ENCODE assay signal across 16 cellular contexts in the genomic region with DNA sequence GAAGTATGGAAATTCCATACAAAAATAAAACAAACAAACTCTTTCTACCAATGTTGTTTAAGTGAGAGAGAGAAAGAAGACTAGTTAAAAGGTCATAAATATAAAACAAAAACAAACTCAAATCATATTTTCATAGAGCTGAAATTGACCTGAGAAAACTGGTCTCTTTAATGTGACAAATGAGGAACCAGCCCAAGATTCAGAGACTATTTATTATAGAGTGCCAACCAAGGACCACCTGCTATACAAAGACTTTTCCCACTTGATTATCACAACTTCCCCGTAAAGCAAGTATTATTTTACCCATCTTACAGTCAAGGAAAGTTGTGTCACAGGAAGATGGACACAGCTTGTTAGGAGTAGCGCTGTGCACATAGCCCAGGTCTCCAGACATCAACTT. TPM values are rescaled to one million over a fixed set of nuclear protein-coding genes. Genes with fewer than 3 reads are reported as not detected.
DNase-seq lines count a peak whose midpoint lies in the region; ATAC-seq and TF ChIP-seq lines count a peak whose summit lies in the region.
"Had no signal": no experiment of that assay in that cellular context is flagged by ENCODE, and none has a peak within 500 bp of the region (broad histone marks: within the 10 kb centered on the region; RNA-seq: fewer than 3 reads in every experiment).

No MANE protein-coding gene starts in this region.

- H3K9me3 Mint-ChIP-seq in CD14-positive monocyte (peaks cover 0 to 3% (median 0%) of the 10 kb centered on the region in 7 donors), immature natural killer cell (no peaks in the 10 kb centered on the region)

- H3K27ac Mint-ChIP-seq in CD14-positive monocyte (peak overlapping the region; percentile 85 to 94 (median 91)), immature natural killer cell (peak overlapping the region; percentile 95 to 99 (median 98))

- no peak for ATAC-seq in GM18505 (IDR thresholded peaks at IDR 0.05; ENCODE audit: unreplicated experiment)
- ATAC-seq: pancreas had no signal

- no peak overlapping the region for H3K4me3 ChIP-seq in smooth muscle cell
- H3K4me3 ChIP-seq: lung, pancreas, stomach had no signal

- no peak overlapping the region for H3K4me2 ChIP-seq in smooth muscle cell

- TF ChIP-seq POLR2A in GM18505 (IDR thresholded peaks at IDR 0.05; ENCODE audit: borderline replicate concordance, extremely low read depth, insufficient read depth, insufficient read length) = peak; percentile 28

- no peak overlapping the region for H3K27ac ChIP-seq in smooth muscle cell (ENCODE audit: low read depth)
- H3K27ac ChIP-seq: brain microvascular endothelial cell had no signal

- no peak for DNase-seq in CD14-positive monocyte (ENCODE audit: low spot score)
- DNase-seq in RPMI8226 = peak; percentile 12
- DNase-seq in immature natural killer cell = no peak
- DNase-seq in NCI-H2227 treated with DMSO at 0.1 percent for 48 hours (lab: John Stamatoyannopoulos, UW) = no peak
- DNase-seq in smooth muscle cell (lab: John Stamatoyannopoulos, UW; ENCODE audit: unreplicated experiment) = no peak
- no peak for DNase-seq in OCI-M2 (lab: John Stamatoyannopoulos, UW; ENCODE audit: unreplicated experiment)
- no peak for DNase-seq in DMS 273 treated with DMSO at 0.1 percent for 48 hours (lab: John Stamatoyannopoulos, UW)
- DNase-seq: brain microvascular endothelial cell; C1 segment of cervical spinal cord; hippocampal formation; NCI-H1930; pancreas; stimulated activated CD4-positive, alpha-beta T cell treated with anti-CD3 and anti-CD28 coated beads, Interleukin-2, amount 100 ng/mL, for 24 hours; stomach had no signal

- peaks cover 81% of the 10 kb centered on the region for H3K4me1 Mint-ChIP-seq in CD14-positive monocyte
- H3K4me1 Mint-ChIP-seq in immature natural killer cell = peaks cover 99 to 100% of the 10 kb centered on the region in 2 donors

- H3F3A ChIP-seq in smooth muscle cell (ENCODE audit: low read depth) = no peaks in the 10 kb centered on the region

- no peaks in the 10 kb centered on the region for H3K4me1 ChIP-seq in smooth muscle cell (ENCODE audit: low read depth)
- H3K4me1 ChIP-seq: pancreas had no signal

- intact Hi-C loops in CD14-positive monocyte (cut with micrococcal nuclease) = no loop called here

- H2AFZ ChIP-seq in smooth muscle cell (ENCODE audit: low read depth) = no peak overlapping the region

- H3K27me3 Mint-ChIP-seq in CD14-positive monocyte (ENCODE audit: low read depth in 3 of 3) = peaks cover 0 to 6% (median 0%) of the 10 kb centered on the region in 3 donors
- H3K27me3 Mint-ChIP-seq in immature natural killer cell (ENCODE audit: low read depth in 3 of 3) = peaks cover 2 to 13% (median 8%) of the 10 kb centered on the region in 3 donors

- 98% methylated on average over 2 of the region's 2 CpGs for WGBS in smooth muscle cell (ENCODE audit: low lambda C conversion rate)

- no peaks in the 10 kb centered on the region for H4K20me1 ChIP-seq in smooth muscle cell (ENCODE audit: low read depth)

- TF ChIP-seq CTCF in CD14-positive monocyte (IDR thresholded peaks at IDR 0.05) = no peak
- TF ChIP-seq CTCF in smooth muscle cell (IDR thresholded peaks at IDR 0.05; ENCODE audit: borderline replicate concordance, insufficient read depth, poor library complexity, severe bottlenecking) = no peak

- H3K4me3 Mint-ChIP-seq in CD14-positive monocyte (peak overlapping the region in 1 of 2 donors; percentile 78), immature natural killer cell (peak overlapping the region; percentile 66 to 79 (median 75))

- H3K9ac ChIP-seq in smooth muscle cell (ENCODE audit: low read depth) = no peak overlapping the region

- no peaks in the 10 kb centered on the region for H3K79me2 ChIP-seq in smooth muscle cell (ENCODE audit: low read depth)

- H3K9me3 ChIP-seq in smooth muscle cell (replicated peaks; ENCODE audit: low read depth) = no peaks in the 10 kb centered on the region
- H3K9me3 ChIP-seq: pancreas, stomach had no signal

- peaks cover 38 to 39% of the 10 kb centered on the region in 2 donors for H3K36me3 Mint-ChIP-seq in CD14-positive monocyte
- peaks cover 24 to 31% (median 26%) of the 10 kb centered on the region in 3 donors for H3K36me3 Mint-ChIP-seq in immature natural killer cell

- H3K27me3 ChIP-seq in smooth muscle cell (ENCODE audit: low read depth) = no peaks in the 10 kb centered on the region
- H3K27me3 ChIP-seq: brain microvascular endothelial cell, pancreas, stomach had no signal

- H3K36me3 ChIP-seq in smooth muscle cell (ENCODE audit: low read depth) = no peaks in the 10 kb centered on the region
- H3K36me3 ChIP-seq: brain microvascular endothelial cell, pancreas had no signal

RNA-seq across cellular contexts. Expression of a gene that starts 13.3 kb away (rescaled TPM):
- polyA plus RNA-seq in CD14-positive monocyte (10 to 100 TPM; 64.9 to 91.9 TPM), immature natural killer cell (100 to 1,000 TPM in 1 of 3 donors, 10 to 100 TPM in 2; 58.0 to 125 (median 65.6) TPM), smooth muscle cell (2.4 and 3.6 TPM in 2 replicates)
- 5.5 and 6.0 TPM in 2 replicates for total RNA-seq in smooth muscle cell

Comparison
In these comparisons a context has a peak if more than half of its experiments do, and no peak if none do; other contexts are left out.
1. RNA of a gene that starts 13.3 kb away (polyA plus RNA-seq): 64.9 to 91.9 TPM in CD14-positive monocyte and 58.0 to 125 TPM in immature natural killer cell; 2.4 to 3.6 TPM in smooth muscle cell; every median in the first group is over 10 times any median in the second.